18 cellular contexts compared by ENCODE assay signal in genomic region chr16:48540222-48540900, GRCh38.
A peak's percentile ranks its signal among the peaks of the same experiment; 100 is the strongest.
DNase-seq lines count a peak whose midpoint lies in the region; ATAC-seq and TF ChIP-seq lines count a peak whose summit lies in the region.
"Had no signal": no experiment of that assay in that cellular context is flagged by ENCODE, and none has a peak within 500 bp of the region (broad histone marks: within the 10 kb centered on the region; RNA-seq: fewer than 3 reads in every experiment).

No MANE protein-coding gene starts in this region.

- no peaks in the 10 kb centered on the region for H3K27me3 Mint-ChIP-seq in activated naive CD8-positive, alpha-beta T cell treated with anti-CD3 and anti-CD28 coated beads, Interleukin-2, amount 10 ng/mL, durations not matched to agents 7 days and 5 days
- H3K27me3 Mint-ChIP-seq in activated naive CD8-positive, alpha-beta T cell treated with anti-CD3 and anti-CD28 coated beads for 36 hours, result no peaks in the 10 kb centered on the region
- H3K27me3 Mint-ChIP-seq in WTC11 (ENCODE audit: low read depth) (no peaks in the 10 kb centered on the region), HFFc6 (ENCODE audit: insufficient read depth) (peaks cover 8% of the 10 kb centered on the region)
- H3K27me3 Mint-ChIP-seq: CD4-positive, alpha-beta T cell had no signal

- no peaks in the 10 kb centered on the region for H3K27me3 ChIP-seq in left lung
- H3K27me3 ChIP-seq: MG63 had no signal

- intact Hi-C loops in left lung (cut with DNase I), result loop anchor here in 1 of 2 donors (5.0 kb wide), 1 partner anchor 183 kb away; no protein-coding TSS in a partner anchor

- POLR2A ChIA-PET in activated naive CD8-positive, alpha-beta T cell treated with anti-CD3 and anti-CD28 coated beads, Interleukin-2, amount 10 ng/mL, durations not matched to agents 7 days and 5 days (lab: Charles Lee), result no interaction called here
- POLR2A ChIA-PET in WTC11 (lab: Charles Lee), result no interaction called here

- no peak for ATAC-seq in activated naive CD8-positive, alpha-beta T cell treated with anti-CD3 and anti-CD28 coated beads, Interleukin-2, amount 10 ng/mL, durations not matched to agents 7 days and 5 days (ENCODE audit: low read depth)
- no peak for ATAC-seq in WTC11
- no peak for ATAC-seq in left lung
- ATAC-seq in stimulated activated effector memory CD8-positive, alpha-beta T cell treated with anti-CD3 and anti-CD28 coated beads, Interleukin-12 subunit alpha, Interleukin-12 subunit beta, amount 100 ng/mL, for 72 hours, result no peak
- ATAC-seq in HG03521 (IDR thresholded peaks at IDR 0.05; ENCODE audit: unreplicated experiment), result no peak

- no peaks in the 10 kb centered on the region for H3K9me3 Mint-ChIP-seq in activated naive CD8-positive, alpha-beta T cell treated with anti-CD3 and anti-CD28 coated beads, Interleukin-2, amount 10 ng/mL, durations not matched to agents 7 days and 5 days
- H3K9me3 Mint-ChIP-seq in activated naive CD8-positive, alpha-beta T cell treated with anti-CD3 and anti-CD28 coated beads for 36 hours, result no peaks in the 10 kb centered on the region
- no peaks in the 10 kb centered on the region for H3K9me3 Mint-ChIP-seq in WTC11
- no peaks in the 10 kb centered on the region for H3K9me3 Mint-ChIP-seq in stimulated activated effector memory CD8-positive, alpha-beta T cell treated with anti-CD3 and anti-CD28 coated beads, Interleukin-12 subunit alpha, Interleukin-12 subunit beta, amount 100 ng/mL, for 72 hours
- H3K9me3 Mint-ChIP-seq in HFFc6, result no peaks in the 10 kb centered on the region
- H3K9me3 Mint-ChIP-seq: CD4-positive, alpha-beta T cell had no signal

- DNase-seq in activated naive CD8-positive, alpha-beta T cell treated with anti-CD3 and anti-CD28 coated beads, Interleukin-2, amount 10 ng/mL, durations not matched to agents 7 days and 5 days, result no peak
- DNase-seq in activated naive CD8-positive, alpha-beta T cell treated with anti-CD3 and anti-CD28 coated beads for 36 hours, result no peak
- DNase-seq in WTC11 (ENCODE audit: low spot score) (no peak), left lung (peak; percentile 31 to 63), mesenteric fat pad (ENCODE audit: low spot score) (no peak), HFFc6 (no peak)
- no peak for DNase-seq in stimulated activated effector memory CD8-positive, alpha-beta T cell treated with anti-CD3 and anti-CD28 coated beads, Interleukin-12 subunit alpha, Interleukin-12 subunit beta, amount 100 ng/mL, for 72 hours (ENCODE audit: low spot score in 2 of 2)
- DNase-seq: AML-193; CD4-positive, alpha-beta T cell; DMS79 treated with DMSO at 0.1 percent for 48 hours; GDM1; KG1; MG63; NCI-H1092 treated with DMSO at 0.1 percent for 48 hours; NCI-H1694 treated with DMSO at 0.1 percent for 48 hours; NCI-H748 treated with DMSO at 0.1 percent for 48 hours; PC-9 had no signal

- no peak overlapping the region for H3K27ac ChIP-seq in left lung
- H3K27ac ChIP-seq: PC-9 had no signal

- no peak overlapping the region for H3K4me3 Mint-ChIP-seq in activated naive CD8-positive, alpha-beta T cell treated with anti-CD3 and anti-CD28 coated beads, Interleukin-2, amount 10 ng/mL, durations not matched to agents 7 days and 5 days
- no peak overlapping the region for H3K4me3 Mint-ChIP-seq in activated naive CD8-positive, alpha-beta T cell treated with anti-CD3 and anti-CD28 coated beads for 36 hours
- H3K4me3 Mint-ChIP-seq in WTC11 (no peak overlapping the region), HFFc6 (no peak overlapping the region)
- no peak overlapping the region for H3K4me3 Mint-ChIP-seq in stimulated activated effector memory CD8-positive, alpha-beta T cell treated with anti-CD3 and anti-CD28 coated beads, Interleukin-12 subunit alpha, Interleukin-12 subunit beta, amount 100 ng/mL, for 72 hours
- H3K4me3 Mint-ChIP-seq: CD4-positive, alpha-beta T cell had no signal

- TF ChIP-seq CTCF in WTC11 (IDR thresholded peaks at IDR 0.05), result no peak
- TF ChIP-seq CTCF in left lung (IDR thresholded peaks at IDR 0.05), result no peak
- TF ChIP-seq CTCF in HFFc6 (IDR thresholded peaks at IDR 0.05), result no peak

- peaks cover 22% of the 10 kb centered on the region for H3K4me1 Mint-ChIP-seq in activated naive CD8-positive, alpha-beta T cell treated with anti-CD3 and anti-CD28 coated beads, Interleukin-2, amount 10 ng/mL, durations not matched to agents 7 days and 5 days
- peaks cover 35% of the 10 kb centered on the region for H3K4me1 Mint-ChIP-seq in activated naive CD8-positive, alpha-beta T cell treated with anti-CD3 and anti-CD28 coated beads for 36 hours
- H3K4me1 Mint-ChIP-seq in WTC11 (peaks cover 11% of the 10 kb centered on the region; the same call in 1 of the 2 replicates), HFFc6 (ENCODE audit: low read depth) (no peaks in the 10 kb centered on the region; the same call in 1 of the 2 replicates)
- peaks cover 45% of the 10 kb centered on the region for H3K4me1 Mint-ChIP-seq in stimulated activated effector memory CD8-positive, alpha-beta T cell treated with anti-CD3 and anti-CD28 coated beads, Interleukin-12 subunit alpha, Interleukin-12 subunit beta, amount 100 ng/mL, for 72 hours

- peaks cover 10% of the 10 kb centered on the region for H3K36me3 Mint-ChIP-seq in activated naive CD8-positive, alpha-beta T cell treated with anti-CD3 and anti-CD28 coated beads, Interleukin-2, amount 10 ng/mL, durations not matched to agents 7 days and 5 days
- peaks cover 4% of the 10 kb centered on the region for H3K36me3 Mint-ChIP-seq in activated naive CD8-positive, alpha-beta T cell treated with anti-CD3 and anti-CD28 coated beads for 36 hours
- H3K36me3 Mint-ChIP-seq in WTC11 (peaks cover 31% of the 10 kb centered on the region), HFFc6 (ENCODE audit: low read depth) (no peaks in the 10 kb centered on the region)
- H3K36me3 Mint-ChIP-seq in stimulated activated effector memory CD8-positive, alpha-beta T cell treated with anti-CD3 and anti-CD28 coated beads, Interleukin-12 subunit alpha, Interleukin-12 subunit beta, amount 100 ng/mL, for 72 hours, result peaks cover 73% of the 10 kb centered on the region

- H3K9me3 ChIP-seq in left lung, result no peaks in the 10 kb centered on the region
- H3K9me3 ChIP-seq: MG63 had no signal

- peak overlapping the region; percentile 79 for H3K27ac Mint-ChIP-seq in activated naive CD8-positive, alpha-beta T cell treated with anti-CD3 and anti-CD28 coated beads, Interleukin-2, amount 10 ng/mL, durations not matched to agents 7 days and 5 days
- H3K27ac Mint-ChIP-seq in activated naive CD8-positive, alpha-beta T cell treated with anti-CD3 and anti-CD28 coated beads for 36 hours, result no peak overlapping the region
- H3K27ac Mint-ChIP-seq in WTC11 (peak overlapping the region; percentile 91), HFFc6 (no peak overlapping the region)
- peak overlapping the region; percentile 83 for H3K27ac Mint-ChIP-seq in stimulated activated effector memory CD8-positive, alpha-beta T cell treated with anti-CD3 and anti-CD28 coated beads, Interleukin-12 subunit alpha, Interleukin-12 subunit beta, amount 100 ng/mL, for 72 hours

- peaks cover 30 to 53% of the 10 kb centered on the region in 2 donors for H3K4me1 ChIP-seq in left lung

- CTCF ChIA-PET in WTC11 (lab: Charles Lee), result interaction anchor here (0.5 to 7.9 kb wide), 2 partner anchors 83 to 334 kb away, joined by 4 to 63 read pairs; no protein-coding TSS in a partner anchor

- H3K36me3 ChIP-seq in left lung, result peaks cover 0 to 63% of the 10 kb centered on the region in 2 donors

- no peak overlapping the region for H3K4me3 ChIP-seq in left lung
- H3K4me3 ChIP-seq: MG63, PC-9 had no signal

TF ChIP-seq in WTC11, 78 proteins besides CTCF, POLR2A, EP300 and RAD21 (continues in another document):
- TF ChIP-seq IRF1 (CRISPR knock-in tag; IDR thresholded peaks at IDR 0.05) (no peak), ZNF423 (CRISPR knock-in tag; IDR thresholded peaks at IDR 0.05) (no peak), JUN (CRISPR knock-in tag; IDR thresholded peaks at IDR 0.05) (no peak), GABPB1 (CRISPR knock-in tag; IDR thresholded peaks at IDR 0.05) (no peak), CREM (CRISPR knock-in tag; IDR thresholded peaks at IDR 0.05) (no peak), ELF4 (CRISPR knock-in tag; IDR thresholded peaks at IDR 0.05; ENCODE audit: low read depth) (no peak), NR1H2 (CRISPR knock-in tag; IDR thresholded peaks at IDR 0.05) (no peak), USF2 (CRISPR knock-in tag; IDR thresholded peaks at IDR 0.05) (no peak), USF1 (CRISPR knock-in tag; IDR thresholded peaks at IDR 0.05) (no peak), RELA (CRISPR knock-in tag; IDR thresholded peaks at IDR 0.05; ENCODE audit: borderline replicate concordance) (no peak), TEAD4 (CRISPR knock-in tag; IDR thresholded peaks at IDR 0.05) (no peak), TP53 (CRISPR knock-in tag; IDR thresholded peaks at IDR 0.05) (no peak), E2F5 (CRISPR knock-in tag; IDR thresholded peaks at IDR 0.05) (no peak)

Comparison
In these comparisons a context has a peak if more than half of its experiments do, and no peak if none do; other contexts are left out.
1. H3K27ac Mint-ChIP-seq: peak in activated naive CD8-positive, alpha-beta T cell treated with anti-CD3 and anti-CD28 coated beads, Interleukin-2, amount 10 ng/mL, durations not matched to agents 7 days and 5 days (single experiment), WTC11 (single experiment) and stimulated activated effector memory CD8-positive, alpha-beta T cell treated with anti-CD3 and anti-CD28 coated beads, Interleukin-12 subunit alpha, Interleukin-12 subunit beta, amount 100 ng/mL, for 72 hours (single experiment); none in activated naive CD8-positive, alpha-beta T cell treated with anti-CD3 and anti-CD28 coated beads for 36 hours (single experiment) and HFFc6 (single experiment).
2. DNase-seq: peak in left lung (2 of 2); none in activated naive CD8-positive, alpha-beta T cell treated with anti-CD3 and anti-CD28 coated beads, Interleukin-2, amount 10 ng/mL, durations not matched to agents 7 days and 5 days (single experiment), activated naive CD8-positive, alpha-beta T cell treated with anti-CD3 and anti-CD28 coated beads for 36 hours (single experiment), WTC11 (single experiment), stimulated activated effector memory CD8-positive, alpha-beta T cell treated with anti-CD3 and anti-CD28 coated beads, Interleukin-12 subunit alpha, Interleukin-12 subunit beta, amount 100 ng/mL, for 72 hours (0 of 2), mesenteric fat pad (single experiment) and HFFc6 (single experiment).